10 cellular contexts compared by ENCODE assay signal in genomic region chr12:95802482-95803264, GRCh38. TPM values are rescaled to one million over a fixed set of nuclear protein-coding genes. Genes with fewer than 3 reads are reported as not detected.
DNase-seq lines count a peak whose midpoint lies in the region; ATAC-seq and TF ChIP-seq lines count a peak whose summit lies in the region.
"Had no signal": no experiment of that assay in that cellular context is flagged by ENCODE, and none has a peak within 500 bp of the region (broad histone marks: within the 10 kb centered on the region; RNA-seq: fewer than 3 reads in every experiment).

No MANE protein-coding gene starts in this region.

- no peak overlapping the region for H3K9ac ChIP-seq in trophoblast cell (ENCODE audit: low read length)

- H2BK12ac ChIP-seq in trophoblast cell (ENCODE audit: low read length), result no peak overlapping the region

- H3K4me3 ChIP-seq in SJSA1 (peak overlapping the region; percentile 4), fibroblast of villous mesenchyme (ENCODE audit: low read depth, low read length) (no peak overlapping the region), trophoblast cell (ENCODE audit: low read depth, low read length) (no peak overlapping the region)

- no peaks in the 10 kb centered on the region for H3K4me1 Mint-ChIP-seq in endothelial cell (ENCODE audit: unreplicated experiment)

- no peak overlapping the region for H3K4ac ChIP-seq in trophoblast cell (ENCODE audit: low read depth, low read length)

- no peak overlapping the region for H2AK5ac ChIP-seq in trophoblast cell (ENCODE audit: low read length)

- H4K91ac ChIP-seq in trophoblast cell (ENCODE audit: low read depth, low read length), result no peak overlapping the region

- H3K9me3 ChIP-seq in SJSA1 (replicated peaks), result no peaks in the 10 kb centered on the region
- H3K9me3 ChIP-seq in trophoblast cell (ENCODE audit: insufficient read depth, low read depth, low read length), result no peaks in the 10 kb centered on the region

- H4K12ac ChIP-seq in trophoblast cell (ENCODE audit: low read depth, low read length), result no peak overlapping the region

- H3K18ac ChIP-seq in trophoblast cell (ENCODE audit: low read length), result no peak overlapping the region

- no peak overlapping the region for H2AFZ ChIP-seq in trophoblast cell (ENCODE audit: insufficient read depth, low read length, poor library complexity)

- H3K27ac Mint-ChIP-seq in endothelial cell (ENCODE audit: unreplicated experiment), result no peak overlapping the region

- H3K4me3 Mint-ChIP-seq in endothelial cell (ENCODE audit: unreplicated experiment), result no peak overlapping the region

- H2BK120ac ChIP-seq in trophoblast cell (ENCODE audit: insufficient read depth, low read length, poor library complexity), result no peak overlapping the region

- H3K9me3 Mint-ChIP-seq in endothelial cell (ENCODE audit: unreplicated experiment), result no peaks in the 10 kb centered on the region

- H3K36me3 ChIP-seq in SJSA1 (no peaks in the 10 kb centered on the region), trophoblast cell (ENCODE audit: control insufficient read depth in 1 of 2, insufficient read depth in 2 of 2, low read length in 2 of 2) (no peaks in the 10 kb centered on the region)

- peak; percentile 68 for DNase-seq in DMS53 treated with DMSO at 0.1 percent for 48 hours (lab: John Stamatoyannopoulos, UW; ENCODE audit: unreplicated experiment)
- peak; percentile 78 to 92 for DNase-seq in SJSA1 (ENCODE audit: low read depth in 1 of 2, low spot score in 2 of 2)
- DNase-seq in fibroblast of villous mesenchyme (ENCODE audit: low read depth), result peak; percentile 75
- DNase-seq in trophoblast cell, result peak; percentile 86 to 97
- no peak for DNase-seq in superior temporal gyrus (ENCODE audit: extremely low spot score)
- DNase-seq in endothelial cell (ENCODE audit: low spot score), result no peak
- DNase-seq: left cardiac atrium, NCI-H524 treated with DMSO at 0.1 percent for 48 hours had no signal

- H3K27ac ChIP-seq in SJSA1, result peak overlapping the region; percentile 100
- H3K27ac ChIP-seq in trophoblast cell (ENCODE audit: low read depth, low read length), result peak overlapping the region; percentile 20

- WGBS in trophoblast cell (ENCODE audit: extremely low coverage, insufficient coverage, insufficient read length), result no CpG with 5 or more reads among the region's 5 CpGs

- no peaks in the 10 kb centered on the region for H3K27me3 Mint-ChIP-seq in endothelial cell (ENCODE audit: unreplicated experiment)

- no peak overlapping the region for H3K14ac ChIP-seq in trophoblast cell (ENCODE audit: low read length)

- no peak overlapping the region for H3K23ac ChIP-seq in trophoblast cell (ENCODE audit: low read length)

- H3K27me3 ChIP-seq in SJSA1 (replicated peaks) (no peaks in the 10 kb centered on the region), trophoblast cell (ENCODE audit: insufficient read depth, low read length) (no peaks in the 10 kb centered on the region)

- no peaks in the 10 kb centered on the region for H3K79me2 ChIP-seq in trophoblast cell (ENCODE audit: control insufficient read depth, insufficient read depth, low read length, poor library complexity)

- no peak for TF ChIP-seq CTCF in fibroblast of villous mesenchyme (IDR thresholded peaks at IDR 0.05; ENCODE audit: insufficient read depth, low read depth, low read length)
- TF ChIP-seq CTCF in endothelial cell (IDR thresholded peaks at IDR 0.05; ENCODE audit: unreplicated experiment), result no peak

- H3K4me2 ChIP-seq in trophoblast cell (ENCODE audit: low read length), result no peak overlapping the region

- peaks cover 66% of the 10 kb centered on the region for H3K4me1 ChIP-seq in SJSA1 (replicated peaks)
- H3K4me1 ChIP-seq in trophoblast cell (ENCODE audit: control insufficient read depth in 1 of 2, insufficient read depth in 2 of 2, low read length in 2 of 2), result peaks cover 0 to 2% of the 10 kb centered on the region in 2 experiments

- ATAC-seq in GM21515 (IDR thresholded peaks at IDR 0.05; ENCODE audit: unreplicated experiment) (no peak), GM21360 (IDR thresholded peaks at IDR 0.05; ENCODE audit: unreplicated experiment) (no peak)

- no peaks in the 10 kb centered on the region for H3K79me1 ChIP-seq in trophoblast cell (ENCODE audit: low read length)

- no peak overlapping the region for H4K8ac ChIP-seq in trophoblast cell (ENCODE audit: low read depth, low read length)

- no peak overlapping the region for H2BK5ac ChIP-seq in trophoblast cell (ENCODE audit: low read depth, low read length, poor library complexity)

- H3K36me3 Mint-ChIP-seq in endothelial cell (ENCODE audit: low read depth, unreplicated experiment), result no peaks in the 10 kb centered on the region

RNA-seq across cellular contexts. Expression of gene NTN4, which starts 12.1 kb away (rescaled TPM):
- 44.9 and 59.5 TPM in 2 replicates for total RNA-seq in SJSA1 (2014; rRNA removed; shearing (Covaris generic))
- 51.9 and 135 TPM in 2 replicates for total RNA-seq in fibroblast of villous mesenchyme
- polyA plus RNA-seq in trophoblast cell (2013), result 0.96 and 1.3 TPM in 2 replicates
- 0.13 TPM for total RNA-seq in endothelial cell (ENCODE audit: unreplicated experiment)

RNA-seq across cellular contexts. Expression of gene SNRPF, which starts 56.1 kb away (rescaled TPM):
- total RNA-seq in SJSA1 (2014; rRNA removed; shearing (Covaris generic)), result 25.9 and 32.0 TPM in 2 replicates
- 7.7 and 13.4 TPM in 2 replicates for total RNA-seq in fibroblast of villous mesenchyme
- 46.2 and 49.5 TPM in 2 replicates for polyA plus RNA-seq in trophoblast cell (2013)
- total RNA-seq in endothelial cell (ENCODE audit: unreplicated experiment), result 28.3 TPM

Comparison
In these comparisons a context has a peak if more than half of its experiments do, and no peak if none do; other contexts are left out.
1. DNase-seq: peak in DMS53 treated with DMSO at 0.1 percent for 48 hours (single experiment), SJSA1 (2 of 2), fibroblast of villous mesenchyme (single experiment) and trophoblast cell (2 of 2); none in superior temporal gyrus (single experiment) and endothelial cell (single experiment).
2. RNA of gene NTN4, which starts 12.1 kb away (total RNA-seq): 51.9 to 135 TPM in fibroblast of villous mesenchyme and 44.9 to 59.5 TPM in SJSA1; 0.13 TPM in endothelial cell (single experiment); every median in the first group is over 10 times any median in the second.